Comparison of ENCODE assay signal across 8 cellular contexts in the genomic region with DNA sequence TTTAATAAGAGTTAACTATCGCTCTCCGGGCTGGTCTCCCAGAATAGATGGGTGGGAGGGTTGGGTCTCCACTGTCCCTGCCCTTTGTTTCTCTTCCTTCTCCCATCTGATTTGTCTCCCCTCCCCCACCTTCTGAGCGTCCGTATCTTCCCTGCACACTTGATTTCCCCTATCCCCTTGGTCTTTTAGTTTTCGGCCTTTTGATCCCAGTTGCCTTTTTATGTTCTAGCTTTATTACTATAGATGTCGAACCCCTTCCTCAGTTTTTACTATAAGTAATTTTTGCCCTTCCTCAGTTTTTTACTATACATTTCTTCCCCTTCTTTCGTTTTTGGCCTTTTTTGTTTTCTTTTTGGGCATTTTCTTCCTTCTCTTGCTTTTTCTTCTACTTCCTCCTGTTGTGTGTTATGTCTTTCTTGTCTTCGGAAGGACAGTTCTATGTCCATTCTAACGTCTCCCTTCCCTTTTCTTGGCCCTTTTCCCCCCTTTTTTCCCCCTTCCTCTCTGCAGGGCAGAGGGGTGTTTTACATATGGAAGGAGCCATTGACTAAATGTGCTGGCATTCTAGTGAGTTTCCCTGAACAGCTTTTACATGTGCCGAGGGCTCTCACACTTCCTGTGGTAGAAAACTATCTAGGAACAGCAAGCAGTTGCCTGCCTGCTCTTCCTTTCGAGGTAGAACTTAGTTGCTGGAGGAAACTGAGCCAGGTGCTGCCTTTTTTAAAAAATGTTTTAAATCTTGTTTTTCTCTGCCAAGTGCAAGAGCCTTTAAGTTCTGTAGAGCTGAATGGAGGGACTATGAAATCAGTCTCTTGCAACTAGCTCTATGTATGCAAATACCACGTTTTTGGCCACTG. TPM values are rescaled to one million over a fixed set of nuclear protein-coding genes. Genes with fewer than 3 reads are reported as not detected.
DNase-seq lines count a peak whose midpoint lies in the region; ATAC-seq and TF ChIP-seq lines count a peak whose summit lies in the region.

No MANE protein-coding gene starts in this region.

- H3K27ac Mint-ChIP-seq in CD14-positive monocyte (peak overlapping the region in 1 of 7 donors; percentile 44), mesothelial cell of epicardium (peak overlapping the region; percentile 91)

- peak overlapping the region; percentile 44 to 74 for H3K4me3 Mint-ChIP-seq in CD14-positive monocyte
- peak overlapping the region; percentile 78 for H3K4me3 Mint-ChIP-seq in mesothelial cell of epicardium

- no peak for ATAC-seq in GM21717 (IDR thresholded peaks at IDR 0.05; ENCODE audit: unreplicated experiment)

- TF ChIP-seq CTCF in CD14-positive monocyte (IDR thresholded peaks at IDR 0.05): no peak
- no peak for TF ChIP-seq CTCF in mesothelial cell of epicardium (IDR thresholded peaks at IDR 0.05; ENCODE audit: unreplicated experiment)

- H3K36me3 Mint-ChIP-seq in CD14-positive monocyte: peaks cover 5 to 6% of the 10 kb centered on the region in 2 donors
- no peaks in the 10 kb centered on the region for H3K36me3 Mint-ChIP-seq in mesothelial cell of epicardium

- no peak for DNase-seq in CD14-positive monocyte (ENCODE audit: low spot score)
- peak; percentile 78 for DNase-seq in HCEC 1CT
- DNase-seq in astrocyte of the hippocampus (ENCODE audit: low read depth, low spot score): peak; percentile 55
- DNase-seq in mesothelial cell of epicardium (ENCODE audit: low spot score in 2 of 2, unreplicated experiment in 2 of 2): no peak
- DNase-seq in germinal center (ENCODE audit: low spot score): no peak
- DNase-seq in GM19238 (ENCODE audit: insufficient read length, low spot score): no peak
- DNase-seq in activated T-cell treated with anti-CD3 and anti-CD28 coated beads for 4 hours: no peak

- H3K9me3 Mint-ChIP-seq in CD14-positive monocyte (peaks cover 0 to 14% (median 4%) of the 10 kb centered on the region in 7 donors), mesothelial cell of epicardium (no peaks in the 10 kb centered on the region)

- peaks cover 88 to 95% (median 90%) of the 10 kb centered on the region in 3 donors for H3K27me3 Mint-ChIP-seq in CD14-positive monocyte (ENCODE audit: low read depth in 3 of 3)
- no peaks in the 10 kb centered on the region for H3K27me3 Mint-ChIP-seq in mesothelial cell of epicardium (ENCODE audit: low read depth)

- intact Hi-C loops in CD14-positive monocyte (cut with micrococcal nuclease): no loop called here

- H3K4me1 Mint-ChIP-seq in CD14-positive monocyte (peaks cover 31% of the 10 kb centered on the region), mesothelial cell of epicardium (peaks cover 36% of the 10 kb centered on the region)

RNA-seq across cellular contexts. Expression of gene TET1, which starts 2.8 kb away (rescaled TPM):
- polyA plus RNA-seq in CD14-positive monocyte: under 1 TPM; 0.06 to 0.08 TPM
- 34.2 to 35.7 TPM (median 35.6 TPM) in 3 replicates for total RNA-seq in mesothelial cell of epicardium

RNA-seq across cellular contexts. Expression of gene SLC25A16, which starts 35.6 kb away (rescaled TPM):
- polyA plus RNA-seq in CD14-positive monocyte: 1 to 10 TPM; 7.0 to 9.6 TPM
- 18.6 to 23.1 TPM (median 22.1 TPM) in 3 replicates for total RNA-seq in mesothelial cell of epicardium

Comparison
In these comparisons a context has a peak if more than half of its experiments do, and no peak if none do; other contexts are left out.
1. DNase-seq: peak in HCEC 1CT (single experiment) and astrocyte of the hippocampus (single experiment); none in CD14-positive monocyte (single experiment), mesothelial cell of epicardium (0 of 2), germinal center (single experiment), GM19238 (single experiment) and activated T-cell treated with anti-CD3 and anti-CD28 coated beads for 4 hours (single experiment).